In the genomic region with DNA sequence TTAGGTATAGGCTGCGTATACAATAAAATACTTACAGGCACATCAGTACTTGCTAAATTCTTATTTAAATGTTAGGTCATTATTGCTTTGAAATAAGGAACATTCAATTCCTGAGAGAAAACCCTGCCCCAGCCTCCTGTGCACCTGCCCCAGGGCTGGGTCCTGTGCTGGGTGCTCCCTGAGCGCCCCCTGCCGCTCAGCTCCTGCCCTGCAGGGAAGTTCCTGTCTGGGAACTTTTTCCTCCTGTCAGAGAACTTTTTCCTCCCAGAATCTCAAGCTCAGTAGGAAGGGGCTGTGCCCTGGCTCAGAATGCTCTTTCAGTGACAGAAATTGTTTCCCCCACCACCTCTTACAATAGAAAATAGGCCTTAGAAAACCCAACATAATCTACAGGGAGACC, we compare ENCODE assay signal across 9 cellular contexts.
DNase-seq lines count a peak whose midpoint lies in the region; ATAC-seq, FAIRE-seq and TF ChIP-seq lines count a peak whose summit lies in the region.
"Had no signal": no experiment of that assay in that cellular context is flagged by ENCODE, and none has a peak within 500 bp of the region (broad histone marks: within the 10 kb centered on the region; RNA-seq: fewer than 3 reads in every experiment).

No MANE protein-coding gene starts in this region.

- H3K27ac Mint-ChIP-seq in type B pancreatic cell = no peak overlapping the region

- no peak overlapping the region for H3K4me3 ChIP-seq in lower lobe of right lung

- no peaks in the 10 kb centered on the region for H3K4me1 ChIP-seq in lower lobe of right lung

- peak; percentile 25 for TF ChIP-seq CTCF in D721Med (IDR thresholded peaks at IDR 0.05; ENCODE audit: insufficient read depth, missing control alignments)
- peak; percentile 59 for TF ChIP-seq CTCF in lower lobe of right lung (IDR thresholded peaks at IDR 0.05)
- TF ChIP-seq CTCF in type B pancreatic cell (conservative IDR thresholded peaks at IDR 0.05) = no peak

- no peaks in the 10 kb centered on the region for H3K36me3 ChIP-seq in lower lobe of right lung

- intact Hi-C loops in lower lobe of right lung (cut with DNase I) = no loop called here

- FAIRE-seq in D721Med (lab: Jason Lieb, UNC) = no peak

- H3K9me3 ChIP-seq in lower lobe of right lung = no peaks in the 10 kb centered on the region

- no peak overlapping the region for H3K4me3 Mint-ChIP-seq in type B pancreatic cell

- no peaks in the 10 kb centered on the region for H3K4me1 Mint-ChIP-seq in type B pancreatic cell (ENCODE audit: unreplicated experiment)

- peaks cover 23% of the 10 kb centered on the region for H3K27me3 ChIP-seq in lower lobe of right lung (ENCODE audit: low read depth)

- H3K27ac ChIP-seq in lower lobe of right lung = no peak overlapping the region

- DNase-seq in D721Med (ENCODE audit: insufficient read length, low spot score) (no peak), HT-29 (ENCODE audit: low spot score) (peak; percentile 5), lower lobe of right lung (no peak), anterior cingulate cortex (lab: John Stamatoyannopoulos, UW) (no peak), type B pancreatic cell (ENCODE audit: extremely low spot score, unreplicated experiment) (no peak)
- peak; percentile 34 for DNase-seq in activated CD4-positive, alpha-beta T cell treated with anti-CD3 and anti-CD28 coated beads for 48 hours
- DNase-seq: cerebellar nuclear complex had no signal

- H3K27me3 Mint-ChIP-seq in type B pancreatic cell = no peaks in the 10 kb centered on the region

- H3K36me3 Mint-ChIP-seq in type B pancreatic cell = peaks cover 3% of the 10 kb centered on the region

- no peak for ATAC-seq in lower lobe of right lung
- no peak for ATAC-seq in HG03095 (IDR thresholded peaks at IDR 0.05; ENCODE audit: unreplicated experiment)
- no peak for ATAC-seq in GM18517 (IDR thresholded peaks at IDR 0.05; ENCODE audit: unreplicated experiment)

- peaks cover 6% of the 10 kb centered on the region for H3K9me3 Mint-ChIP-seq in type B pancreatic cell

Comparison
In these comparisons a context has a peak if more than half of its experiments do, and no peak if none do; other contexts are left out.
1. DNase-seq: peak in HT-29 (single experiment) and activated CD4-positive, alpha-beta T cell treated with anti-CD3 and anti-CD28 coated beads for 48 hours (single experiment); none in D721Med (single experiment), lower lobe of right lung (single experiment), anterior cingulate cortex (0 of 58) and type B pancreatic cell (single experiment).